Comparison of ENCODE assay signal across 8 cellular contexts in the genomic region with DNA sequence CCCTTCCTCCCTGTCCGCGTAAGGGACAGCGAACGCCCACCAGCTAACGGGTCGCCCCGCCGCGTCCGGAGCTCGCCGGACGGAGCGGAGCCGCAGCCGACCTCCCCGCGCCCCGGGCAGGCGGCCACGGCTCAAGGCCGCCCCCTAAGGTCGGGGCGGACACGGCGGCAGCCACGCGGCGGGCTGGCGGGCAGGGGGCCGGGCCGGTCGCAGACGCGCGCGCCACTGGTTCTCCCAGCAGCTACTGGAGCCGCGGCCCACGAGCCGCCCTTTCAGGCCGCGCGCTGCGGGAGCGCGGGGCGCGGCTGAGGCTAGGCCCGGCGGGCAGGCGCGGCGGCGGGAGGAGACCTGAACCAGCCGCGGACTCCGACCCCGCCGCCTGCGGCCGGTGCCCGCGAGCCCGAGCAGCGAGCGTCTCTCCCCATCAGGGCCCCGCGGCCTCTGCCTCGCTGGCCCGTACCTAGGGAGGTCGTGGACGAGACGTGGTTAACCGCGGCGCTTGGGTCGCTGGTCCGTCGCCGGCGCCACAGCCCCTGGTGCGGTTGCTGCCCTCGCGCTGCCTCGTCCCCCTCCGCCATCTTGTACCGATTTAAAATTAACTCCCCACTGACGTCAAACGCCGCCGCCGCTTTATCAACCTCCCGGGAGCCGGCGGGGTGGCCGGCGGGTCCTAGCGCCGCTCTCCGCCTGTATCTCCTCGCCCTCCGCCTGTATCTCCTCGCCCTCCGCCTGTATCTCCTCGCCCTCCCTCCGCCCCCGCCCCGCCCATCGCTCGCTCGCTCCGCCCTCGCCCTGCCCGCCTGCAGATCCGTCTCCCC. TPM values are rescaled to one million over a fixed set of nuclear protein-coding genes. Genes with fewer than 3 reads are reported as not detected.
A peak's percentile ranks its signal among the peaks of the same experiment; 100 is the strongest.
DNase-seq lines count a peak whose midpoint lies in the region; ATAC-seq and TF ChIP-seq lines count a peak whose summit lies in the region.

TSS of gene ATL2 (minus strand) at position 591 of the 818 bp plus-strand sequence. CDS start at position 578, 13 bp downstream.

- H3K36me3 ChIP-seq in heart right ventricle (peaks cover 0 to 4% (median 0%) of the 10 kb centered on the region in 9 donors), upper lobe of right lung (no peaks in the 10 kb centered on the region)

- peak within 1 kb of the TSS; percentile 80 for H3K27ac ChIP-seq in adipose tissue (ENCODE audit: low read depth, low read length)
- H3K27ac ChIP-seq in heart right ventricle: peak within 1 kb of the TSS; percentile 94 to 100 (median 99)
- peak within 1 kb of the TSS; percentile 97 for H3K27ac ChIP-seq in upper lobe of right lung

- H3K9me3 ChIP-seq in heart right ventricle (no peaks in the 10 kb centered on the region), upper lobe of right lung (no peaks in the 10 kb centered on the region)

- TF ChIP-seq CTCF in GM12875 (IDR thresholded peaks at IDR 0.05; ENCODE audit: borderline replicate concordance, insufficient read depth, low read depth, low read length): peak; percentile 83
- peak in 8 of 9 donors; percentile 27 to 78 (median 52) for TF ChIP-seq CTCF in heart right ventricle (IDR thresholded peaks at IDR 0.05)
- peak; percentile 33 for TF ChIP-seq CTCF in upper lobe of right lung (IDR thresholded peaks at IDR 0.05)

- H3K4me3 ChIP-seq in GM12875 (ENCODE audit: low read depth, low read length): peak within 1 kb of the TSS; percentile 83
- H3K4me3 ChIP-seq in heart right ventricle: peak within 1 kb of the TSS; percentile 87 to 100 (median 94)
- H3K4me3 ChIP-seq in upper lobe of right lung: peak within 1 kb of the TSS; percentile 88

- intact Hi-C loops in heart right ventricle (cut with DNase I) (loop anchor here in 5 of 10 donors (1.0 to 10.0 kb wide), 7 partner anchors 30 to 118 kb away; no protein-coding TSS in a partner anchor), posterior vena cava (cut with DNase I) (loop anchor here in 1 of 2 donors (10.0 kb wide), 1 partner anchor 128 kb away; no protein-coding TSS in a partner anchor), upper lobe of right lung (cut with DNase I) (no loop called here)

- ATAC-seq in HG02798 (IDR thresholded peaks at IDR 0.05; ENCODE audit: poor library complexity, unreplicated experiment) (peak; percentile 88), heart right ventricle (peak; percentile 93 to 97 (median 94)), upper lobe of right lung (peak; percentile 95)

- H3K27me3 ChIP-seq in heart right ventricle: no peaks in the 10 kb centered on the region
- H3K27me3 ChIP-seq in upper lobe of right lung: no peaks in the 10 kb centered on the region

- DNase-seq in NCI-H1436 (lab: John Stamatoyannopoulos, UW) (peak; percentile 93), T follicular helper cell (ENCODE audit: low read depth) (peak; percentile 89), heart right ventricle (peak; percentile 96 to 97), posterior vena cava (ENCODE audit: low spot score) (peak; percentile 99), upper lobe of right lung (peak; percentile 98)

- 0% methylated on average over 100 to 115 of the region's 116 CpGs for WGBS in adipose tissue, 3 donors
- 0% methylated on average over 93 to 116 of the region's 116 CpGs for WGBS in heart right ventricle, 2 donors

- H3K4me1 ChIP-seq in heart right ventricle (peaks cover 0 to 54% (median 35%) of the 10 kb centered on the region in 9 donors), upper lobe of right lung (peaks cover 36% of the 10 kb centered on the region)

RNA-seq across cellular contexts. Expression of gene ATL2, which starts in this region (rescaled TPM):
- polyA plus RNA-seq in adipose tissue (10 to 100 TPM; 12.8 to 31.2 (median 13.0) TPM), heart right ventricle (10 to 100 TPM; 14.1 to 14.9 TPM)
- total RNA-seq in heart right ventricle (10 to 100 TPM; 24.4 to 46.2 (median 31.3) TPM), posterior vena cava (10 to 100 TPM; 69.2 to 72.4 TPM), upper lobe of right lung (69.1 TPM)

Comparison
In these comparisons a context has a peak if more than half of its experiments do, and no peak if none do; other contexts are left out.
1. Peak in every context shown above with its lines: DNase-seq, ATAC-seq, H3K4me3 ChIP-seq and H3K27ac ChIP-seq.
2. CTCF ChIP-seq: peak in every context shown above with its lines; median percentile 83 in GM12875; 52 in heart right ventricle; 33 in upper lobe of right lung.